26 cellular contexts compared by ENCODE assay signal in genomic region chr12:68865399-68866154, GRCh38.
"Had no signal": no experiment of that assay in that cellular context is flagged by ENCODE, and none has a peak within 500 bp of the region (broad histone marks: within the 10 kb centered on the region; RNA-seq: fewer than 3 reads in every experiment).

No MANE protein-coding gene starts in this region.

- H3K36me3 ChIP-seq: brain microvascular endothelial cell, neural progenitor cell had no signal

- H3K36me3 Mint-ChIP-seq: naive thymus-derived CD8-positive, alpha-beta T cell; neural progenitor cell; stimulated activated memory B cell treated with anti-CD40 and anti-IgM and Interleukin-4, amounts not matched to agents 10 μg/mL and 1 μg/mL and 100 μg/mL, for 72 hours had no signal

- H3K9ac ChIP-seq: neural progenitor cell had no signal

- H3K9me3 ChIP-seq: left ventricle myocardium inferior, right lobe of liver, stomach, suprapubic skin, tibial nerve had no signal

- DNase-seq: activated CD4-positive, alpha-beta T cell treated with anti-CD3 and anti-CD28 coated beads for 1 hour; activated CD4-positive, alpha-beta T cell treated with anti-CD3 and anti-CD28 coated beads, Interleukin-2, amount 50 U/mL, for 4 hours; activated CD8-positive, alpha-beta memory T cell treated with anti-CD3 and anti-CD28 coated beads for 24 hours; activated CD8-positive, alpha-beta memory T cell treated with anti-CD3 and anti-CD28 coated beads, Interleukin-2, amount 50 U/mL, for 4 hours; activated naive CD4-positive, alpha-beta T cell treated with anti-CD3 and anti-CD28 coated beads for 36 hours; activated naive CD8-positive, alpha-beta T cell treated with anti-CD3 and anti-CD28 coated beads, Interleukin-2, amount 50 U/mL, for 24 hours; activated T-cell treated with anti-CD3 and anti-CD28 coated beads, Interleukin-2, amount 50 U/mL, for 24 hours; anterior cingulate cortex; brain microvascular endothelial cell; effector CD4-positive, alpha-beta T cell; foreskin melanocyte; hippocampal formation; kidney glomerular epithelial cell; left ventricle myocardium inferior; naive thymus-derived CD8-positive, alpha-beta T cell; posterior cingulate gyrus; right lobe of liver; small intestine; stomach; T-helper 2 cell had no signal

- H3K4me2 ChIP-seq: neural progenitor cell had no signal

- H3K9me3 Mint-ChIP-seq: activated naive CD4-positive, alpha-beta T cell treated with anti-CD3 and anti-CD28 coated beads for 36 hours; activated naive CD8-positive, alpha-beta T cell treated with anti-CD3 and anti-CD28 coated beads, Interleukin-2, amount 50 U/mL, for 24 hours; activated T-cell treated with anti-CD3 and anti-CD28 coated beads, Interleukin-2, amount 50 U/mL, for 24 hours; dendritic cell treated with granulocyte-macrophage colony-stimulating factor and Interleukin-4, amounts not matched to agents 40 ng/mL and 50 ng/mL, for 4 days; naive thymus-derived CD8-positive, alpha-beta T cell; neural progenitor cell; stimulated activated memory B cell treated with anti-CD40 and anti-IgM and Interleukin-4, amounts not matched to agents 10 μg/mL and 1 μg/mL and 100 μg/mL, for 72 hours had no signal

- H3K4me1 ChIP-seq: left ventricle myocardium inferior, neural progenitor cell, tibial nerve had no signal

- H3K27me3 Mint-ChIP-seq: activated naive CD8-positive, alpha-beta T cell treated with anti-CD3 and anti-CD28 coated beads, Interleukin-2, amount 50 U/mL, for 24 hours; activated T-cell treated with anti-CD3 and anti-CD28 coated beads, Interleukin-2, amount 50 U/mL, for 24 hours; dendritic cell treated with granulocyte-macrophage colony-stimulating factor and Interleukin-4, amounts not matched to agents 40 ng/mL and 50 ng/mL, for 4 days; stimulated activated memory B cell treated with anti-CD40 and anti-IgM and Interleukin-4, amounts not matched to agents 10 μg/mL and 1 μg/mL and 100 μg/mL, for 72 hours had no signal

- ATAC-seq: activated naive CD8-positive, alpha-beta T cell treated with anti-CD3 and anti-CD28 coated beads, Interleukin-2, amount 50 U/mL, for 24 hours; naive thymus-derived CD8-positive, alpha-beta T cell; stimulated activated memory B cell treated with anti-CD40 and anti-IgM and Interleukin-4, amounts not matched to agents 10 μg/mL and 1 μg/mL and 100 μg/mL, for 72 hours had no signal

- H3K27ac ChIP-seq: brain microvascular endothelial cell, left ventricle myocardium inferior, neural progenitor cell, right lobe of liver, stomach, suprapubic skin, tibial nerve had no signal

- FAIRE-seq: endometrium, small intestine had no signal

- H2AFZ ChIP-seq: neural progenitor cell had no signal

- H3K27ac Mint-ChIP-seq: activated naive CD4-positive, alpha-beta T cell treated with anti-CD3 and anti-CD28 coated beads for 36 hours; activated naive CD8-positive, alpha-beta T cell treated with anti-CD3 and anti-CD28 coated beads, Interleukin-2, amount 50 U/mL, for 24 hours; activated T-cell treated with anti-CD3 and anti-CD28 coated beads, Interleukin-2, amount 50 U/mL, for 24 hours; dendritic cell treated with granulocyte-macrophage colony-stimulating factor and Interleukin-4, amounts not matched to agents 40 ng/mL and 50 ng/mL, for 4 days; naive thymus-derived CD8-positive, alpha-beta T cell; neural progenitor cell; stimulated activated memory B cell treated with anti-CD40 and anti-IgM and Interleukin-4, amounts not matched to agents 10 μg/mL and 1 μg/mL and 100 μg/mL, for 72 hours had no signal

- H3K27me3 ChIP-seq: brain microvascular endothelial cell, neural progenitor cell, right lobe of liver, stomach, suprapubic skin, tibial nerve had no signal

- H3K4me3 Mint-ChIP-seq: activated naive CD4-positive, alpha-beta T cell treated with anti-CD3 and anti-CD28 coated beads for 36 hours; activated naive CD8-positive, alpha-beta T cell treated with anti-CD3 and anti-CD28 coated beads, Interleukin-2, amount 50 U/mL, for 24 hours; activated T-cell treated with anti-CD3 and anti-CD28 coated beads, Interleukin-2, amount 50 U/mL, for 24 hours; dendritic cell treated with granulocyte-macrophage colony-stimulating factor and Interleukin-4, amounts not matched to agents 40 ng/mL and 50 ng/mL, for 4 days; naive thymus-derived CD8-positive, alpha-beta T cell; neural progenitor cell; stimulated activated memory B cell treated with anti-CD40 and anti-IgM and Interleukin-4, amounts not matched to agents 10 μg/mL and 1 μg/mL and 100 μg/mL, for 72 hours had no signal

- H3K4me3 ChIP-seq: left ventricle myocardium inferior, neural progenitor cell, right lobe of liver, stomach, suprapubic skin, tibial nerve had no signal

- H3K4me1 Mint-ChIP-seq: activated naive CD8-positive, alpha-beta T cell treated with anti-CD3 and anti-CD28 coated beads, Interleukin-2, amount 50 U/mL, for 24 hours; naive thymus-derived CD8-positive, alpha-beta T cell; neural progenitor cell had no signal
